In genomic region chr1:201294876-201295275, GRCh38 we compare ENCODE assay signal across 21 cellular contexts. TPM values are rescaled to one million over a fixed set of nuclear protein-coding genes. Genes with fewer than 3 reads are reported as not detected.
A peak's percentile ranks its signal among the peaks of the same experiment; 100 is the strongest.
DNase-seq lines count a peak whose midpoint lies in the region; ATAC-seq, FAIRE-seq and TF ChIP-seq lines count a peak whose summit lies in the region.
"Had no signal": no experiment of that assay in that cellular context is flagged by ENCODE, and none has a peak within 500 bp of the region (broad histone marks: within the 10 kb centered on the region; RNA-seq: fewer than 3 reads in every experiment).

No MANE protein-coding gene starts in this region.

- H3K27me3 ChIP-seq in astrocyte (ENCODE audit: insufficient read depth, low read length) (peaks cover 5% of the 10 kb centered on the region), esophagus squamous epithelium (peaks cover 0 to 16% (median 0%) of the 10 kb centered on the region in 4 donors), prostate gland (replicated peaks; ENCODE audit: insufficient read depth) (no peaks in the 10 kb centered on the region), sigmoid colon (no peaks in the 10 kb centered on the region)

- peak overlapping the region; percentile 66 for H3K27ac Mint-ChIP-seq in astrocyte (ENCODE audit: unreplicated experiment)
- H3K27ac Mint-ChIP-seq: CD4-positive, CD25-positive, alpha-beta regulatory T cell; IgD-negative memory B cell had no signal

- TF ChIP-seq EP300 in sigmoid colon (IDR thresholded peaks at IDR 0.05) = no peak

- no peak overlapping the region for H2AFZ ChIP-seq in astrocyte (ENCODE audit: low read depth, low read length)

- no peaks in the 10 kb centered on the region for H3K9me3 Mint-ChIP-seq in astrocyte (ENCODE audit: unreplicated experiment)
- H3K9me3 Mint-ChIP-seq: CD4-positive, CD25-positive, alpha-beta regulatory T cell; IgD-negative memory B cell had no signal

- peaks cover 28% of the 10 kb centered on the region for H3K27me3 Mint-ChIP-seq in astrocyte (ENCODE audit: low read depth, unreplicated experiment)
- H3K27me3 Mint-ChIP-seq: CD4-positive, CD25-positive, alpha-beta regulatory T cell had no signal

- TF ChIP-seq POLR2A in esophagus squamous epithelium (IDR thresholded peaks at IDR 0.05) = no peak
- TF ChIP-seq POLR2A in prostate gland (IDR thresholded peaks at IDR 0.05) = no peak
- TF ChIP-seq POLR2A in erythroblast (IDR thresholded peaks at IDR 0.05; ENCODE audit: low read length) = no peak
- TF ChIP-seq POLR2A in sigmoid colon (IDR thresholded peaks at IDR 0.05) = no peak

- no peak for TF ChIP-seq CTCF in HEK293 (tag by site-specific recombination; IDR thresholded peaks at IDR 0.05)
- no peak for TF ChIP-seq CTCF in astrocyte (IDR thresholded peaks at IDR 0.05; ENCODE audit: insufficient read depth, low read depth, low read length)
- no peak for TF ChIP-seq CTCF in esophagus squamous epithelium (IDR thresholded peaks at IDR 0.05)
- no peak for TF ChIP-seq CTCF in prostate gland (IDR thresholded peaks at IDR 0.05)
- TF ChIP-seq CTCF in sigmoid colon (IDR thresholded peaks at IDR 0.05) = no peak

- FAIRE-seq in astrocyte (lab: Jason Lieb, UNC) = no peak
- FAIRE-seq: GM12878, GM19239 had no signal

- H4K20me1 ChIP-seq in astrocyte (ENCODE audit: insufficient read depth, low read length) = no peaks in the 10 kb centered on the region

- H3K27ac ChIP-seq in HEK293 (ENCODE audit: extremely low read depth, low read depth, low read length) (no peak overlapping the region), astrocyte (ENCODE audit: low read depth, low read length) (no peak overlapping the region), esophagus squamous epithelium (peak overlapping the region; percentile 82 to 97 (median 96)), prostate gland (peak overlapping the region; percentile 32 to 52), sigmoid colon (no peak overlapping the region)

- no peak for ATAC-seq in GM21381 (IDR thresholded peaks at IDR 0.05; ENCODE audit: unreplicated experiment)
- ATAC-seq: GM12878, HCT116, Panc1 had no signal

- peaks cover 27% of the 10 kb centered on the region for H3K4me1 Mint-ChIP-seq in astrocyte (ENCODE audit: low read depth, unreplicated experiment)
- H3K4me1 Mint-ChIP-seq: CD4-positive, CD25-positive, alpha-beta regulatory T cell; IgD-negative memory B cell had no signal

- H3K9me3 ChIP-seq in HEK293 (ENCODE audit: control insufficient read depth, insufficient read depth, low read depth, low read length) = no peaks in the 10 kb centered on the region
- no peaks in the 10 kb centered on the region for H3K9me3 ChIP-seq in astrocyte (ENCODE audit: insufficient read depth, low read depth, low read length)
- H3K9me3 ChIP-seq in esophagus squamous epithelium = no peaks in the 10 kb centered on the region
- no peaks in the 10 kb centered on the region for H3K9me3 ChIP-seq in prostate gland
- H3K9me3 ChIP-seq in sigmoid colon = no peaks in the 10 kb centered on the region

- no peaks in the 10 kb centered on the region for H3K79me2 ChIP-seq in astrocyte (ENCODE audit: insufficient read depth, low read length)

- no peak overlapping the region for H3K4me2 ChIP-seq in astrocyte (ENCODE audit: low read length)

- H3K4me3 ChIP-seq in HEK293 (ENCODE audit: low read depth, low read length) = no peak overlapping the region
- no peak overlapping the region for H3K4me3 ChIP-seq in astrocyte (ENCODE audit: insufficient read depth, low read depth, low read length)
- no peak overlapping the region for H3K4me3 ChIP-seq in esophagus squamous epithelium
- H3K4me3 ChIP-seq in prostate gland = no peak overlapping the region
- no peak overlapping the region for H3K4me3 ChIP-seq in sigmoid colon
- H3K4me3 ChIP-seq: GM12878 had no signal

- POLR2A ChIA-PET in HEK293 (lab: Yijun Ruan, JAX) = no interaction called here

- no peak overlapping the region for H3K9ac ChIP-seq in astrocyte (ENCODE audit: low read length)

- no peak for DNase-seq in astrocyte (ENCODE audit: low read depth)
- no peak for DNase-seq in esophagus squamous epithelium (lab: John Stamatoyannopoulos, UW)
- DNase-seq in prostate gland (ENCODE audit: low spot score) = no peak
- DNase-seq in erythroblast (lab: John Stamatoyannopoulos, UW) = no peak
- no peak for DNase-seq in sigmoid colon
- no peak for DNase-seq in AG20443 (ENCODE audit: low spot score)
- DNase-seq: Calu3; CD4-positive, CD25-positive, alpha-beta regulatory T cell; MV-4-11; NCI-H146; NCI-H345; SHP77 had no signal

- H3K4me3 Mint-ChIP-seq in astrocyte (ENCODE audit: unreplicated experiment) = peak overlapping the region; percentile 9
- H3K4me3 Mint-ChIP-seq: CD4-positive, CD25-positive, alpha-beta regulatory T cell; IgD-negative memory B cell had no signal

- intact Hi-C loops in esophagus squamous epithelium (cut with DNase I) (no loop called here), prostate gland (cut with DNase I) (no loop called here), sigmoid colon (cut with DNase I) (no loop called here)

- H3K36me3 ChIP-seq in HEK293 (ENCODE audit: control insufficient read depth in 2 of 2, insufficient read depth in 1 of 2, low read length in 2 of 2) = no peaks in the 10 kb centered on the region
- H3K36me3 ChIP-seq in astrocyte (ENCODE audit: insufficient read depth, low read length) = no peaks in the 10 kb centered on the region
- peaks cover 0 to 61% (median 0%) of the 10 kb centered on the region in 3 donors for H3K36me3 ChIP-seq in esophagus squamous epithelium
- no peaks in the 10 kb centered on the region for H3K36me3 ChIP-seq in prostate gland
- no peaks in the 10 kb centered on the region for H3K36me3 ChIP-seq in sigmoid colon

- H3K4me1 ChIP-seq in HEK293 (ENCODE audit: control insufficient read depth, insufficient read depth, low read length) (no peaks in the 10 kb centered on the region), astrocyte (ENCODE audit: insufficient read depth, low read length) (peaks cover 6% of the 10 kb centered on the region), esophagus squamous epithelium (peaks cover 34 to 100% (median 54%) of the 10 kb centered on the region in 3 donors), prostate gland (replicated peaks) (peaks cover 6% of the 10 kb centered on the region), sigmoid colon (no peaks in the 10 kb centered on the region)

- peaks cover 2% of the 10 kb centered on the region for H3K36me3 Mint-ChIP-seq in astrocyte (ENCODE audit: low read depth, unreplicated experiment)
- H3K36me3 Mint-ChIP-seq: CD4-positive, CD25-positive, alpha-beta regulatory T cell; IgD-negative memory B cell had no signal

- CTCF ChIA-PET in HEK293 (lab: Yijun Ruan, JAX) = interaction anchor here (1.4 kb wide), 1 partner anchor 67 kb away, joined by 3 read pairs; no protein-coding TSS in a partner anchor

- 37 to 40% methylated on average over 2 of the region's 2 CpGs for WGBS in esophagus squamous epithelium, 2 donors
- WGBS in prostate gland = 66% methylated on average over 2 of the region's 2 CpGs
- 85 to 88% methylated on average over 2 of the region's 2 CpGs for WGBS in sigmoid colon, 2 donors

TF ChIP-seq in HEK293, 187 proteins besides CTCF, POLR2A, EP300 and RAD21:
- TF ChIP-seq PRDM1 (tag by site-specific recombination; IDR thresholded peaks at IDR 0.05) (peak; percentile 34; the same call in 1 of the 2 replicates), SCRT2 (tag by site-specific recombination; IDR thresholded peaks at IDR 0.05) (no peak)

RNA-seq across cellular contexts. Expression of gene PKP1, which starts 11.6 kb away (rescaled TPM):
- total RNA-seq in astrocyte = 0.07 and 0.22 TPM in 2 replicates
- total RNA-seq in esophagus squamous epithelium = 100 to 1,000 TPM; 263 to 706 (median 410) TPM
- total RNA-seq in prostate gland = 10 to 100 TPM; 36.8 to 82.9 TPM
- under 1 TPM in 2 of 4 donors, not detected in 2; under 0.01 to 0.16 TPM for total RNA-seq in sigmoid colon
- under 1 TPM; under 0.01 to 0.60 (median 0.48) TPM for polyA plus RNA-seq in sigmoid colon
- total RNA-seq: CD4-positive, CD25-positive, alpha-beta regulatory T cell; G401; GM12878; HT1080 had no signal
- polyA plus RNA-seq: CD4-positive, CD25-positive, alpha-beta regulatory T cell; IgD-negative memory B cell had no signal

Comparison
In these comparisons a context has a peak if more than half of its experiments do, and no peak if none do; other contexts are left out.
1. H3K27ac ChIP-seq: peak in esophagus squamous epithelium (4 of 4) and prostate gland (2 of 2); none in HEK293 (single experiment), astrocyte (single experiment) and sigmoid colon (0 of 4).
2. RNA of gene PKP1, which starts 11.6 kb away (total RNA-seq): 263 to 706 TPM in esophagus squamous epithelium and 36.8 to 82.9 TPM in prostate gland; 0.07 to 0.22 TPM in astrocyte and under 0.01 to 0.16 TPM in sigmoid colon; every median in the first group is over 10 times any median in the second.